14 cellular contexts compared by ENCODE assay signal in genomic region chr17:57271821-57272220, GRCh38. TPM values are rescaled to one million over a fixed set of nuclear protein-coding genes. Genes with fewer than 3 reads are reported as not detected.
DNase-seq lines count a peak whose midpoint lies in the region; FAIRE-seq and TF ChIP-seq lines count a peak whose summit lies in the region.
"Had no signal": no experiment of that assay in that cellular context is flagged by ENCODE, and none has a peak within 500 bp of the region (broad histone marks: within the 10 kb centered on the region; RNA-seq: fewer than 3 reads in every experiment).

No MANE protein-coding gene starts in this region.

- intact Hi-C loops in prostate gland (cut with DNase I) = no loop called here

- 27% methylated on average over 6 of the region's 6 CpGs for WGBS in prostate gland

- FAIRE-seq in GM12891 (lab: Jason Lieb, UNC) = no peak

- H3K4me3 ChIP-seq in prostate gland = no peak overlapping the region

- peaks cover 8% of the 10 kb centered on the region for H3K4me1 ChIP-seq in prostate gland (replicated peaks)

- peak; percentile 11 for TF ChIP-seq POLR2A in prostate gland (IDR thresholded peaks at IDR 0.05)
- TF ChIP-seq POLR2A in GM12891 (IDR thresholded peaks at IDR 0.05; ENCODE audit: low read depth, low read length) = no peak

- TF ChIP-seq CTCF in prostate gland (IDR thresholded peaks at IDR 0.05) = no peak

- H3K36me3 ChIP-seq in prostate gland = no peaks in the 10 kb centered on the region

- H3K27me3 ChIP-seq in layer of hippocampus (ENCODE audit: control insufficient read depth, insufficient read depth, low read length) = no peaks in the 10 kb centered on the region
- no peaks in the 10 kb centered on the region for H3K27me3 ChIP-seq in prostate gland (replicated peaks; ENCODE audit: insufficient read depth)

- peak; percentile 15 for DNase-seq in D341Med (ENCODE audit: low spot score)
- DNase-seq in anterior cingulate cortex (lab: John Stamatoyannopoulos, UW) = peak in 32 of 58 donors; percentile 19 to 85 (median 54)
- DNase-seq in prostate gland (ENCODE audit: low spot score) = peak; percentile 52
- no peak for DNase-seq in GM12891 (ENCODE audit: insufficient read length, low spot score)
- no peak for DNase-seq in NCI-H2196 treated with DMSO at 0.1 percent for 48 hours (lab: John Stamatoyannopoulos, UW; ENCODE audit: unreplicated experiment)
- DNase-seq in activated CD8-positive, alpha-beta memory T cell treated with anti-CD3 and anti-CD28 coated beads for 24 hours = no peak
- DNase-seq in NCI-H526 treated with DMSO at 0.1 percent for 48 hours (lab: John Stamatoyannopoulos, UW) = no peak
- DNase-seq: EL, H7, NCI-H1092, NCI-H226, NCI-H69, SK-N-SH had no signal

- no peaks in the 10 kb centered on the region for H3K9me3 ChIP-seq in prostate gland
- H3K9me3 ChIP-seq: SK-N-SH had no signal

- H3K27ac ChIP-seq in layer of hippocampus (ENCODE audit: low read depth, low read length) (peak overlapping the region; percentile 60), prostate gland (peak overlapping the region; percentile 5 to 58)

TF ChIP-seq in GM12891, 5 proteins besides CTCF, POLR2A, EP300 and RAD21:
- TF ChIP-seq PAX5 (IDR thresholded peaks at IDR 0.05; ENCODE audit: insufficient read depth, low read length, severe bottlenecking) (no peak), TAF1 (IDR thresholded peaks at IDR 0.05; ENCODE audit: low read depth, low read length) (no peak), POU2F2 (IDR thresholded peaks at IDR 0.05; ENCODE audit: low read depth, low read length) (no peak)

RNA-seq across cellular contexts. Expression of gene MSI2, which starts 15.5 kb away (rescaled TPM):
- total RNA-seq in prostate gland = 10 to 100 TPM; 53.1 to 74.0 TPM
- 51.0 TPM for polyA plus RNA-seq in GM12891 (2012; ENCODE audit: low read depth, missing spikeins)

Comparison
In these comparisons a context has a peak if more than half of its experiments do, and no peak if none do; other contexts are left out.
1. DNase-seq: peak in D341Med (single experiment), anterior cingulate cortex (32 of 58) and prostate gland (single experiment); none in GM12891 (single experiment), NCI-H2196 treated with DMSO at 0.1 percent for 48 hours (single experiment), activated CD8-positive, alpha-beta memory T cell treated with anti-CD3 and anti-CD28 coated beads for 24 hours (single experiment) and NCI-H526 treated with DMSO at 0.1 percent for 48 hours (single experiment).